16 cellular contexts compared by ENCODE assay signal in the genomic region with DNA sequence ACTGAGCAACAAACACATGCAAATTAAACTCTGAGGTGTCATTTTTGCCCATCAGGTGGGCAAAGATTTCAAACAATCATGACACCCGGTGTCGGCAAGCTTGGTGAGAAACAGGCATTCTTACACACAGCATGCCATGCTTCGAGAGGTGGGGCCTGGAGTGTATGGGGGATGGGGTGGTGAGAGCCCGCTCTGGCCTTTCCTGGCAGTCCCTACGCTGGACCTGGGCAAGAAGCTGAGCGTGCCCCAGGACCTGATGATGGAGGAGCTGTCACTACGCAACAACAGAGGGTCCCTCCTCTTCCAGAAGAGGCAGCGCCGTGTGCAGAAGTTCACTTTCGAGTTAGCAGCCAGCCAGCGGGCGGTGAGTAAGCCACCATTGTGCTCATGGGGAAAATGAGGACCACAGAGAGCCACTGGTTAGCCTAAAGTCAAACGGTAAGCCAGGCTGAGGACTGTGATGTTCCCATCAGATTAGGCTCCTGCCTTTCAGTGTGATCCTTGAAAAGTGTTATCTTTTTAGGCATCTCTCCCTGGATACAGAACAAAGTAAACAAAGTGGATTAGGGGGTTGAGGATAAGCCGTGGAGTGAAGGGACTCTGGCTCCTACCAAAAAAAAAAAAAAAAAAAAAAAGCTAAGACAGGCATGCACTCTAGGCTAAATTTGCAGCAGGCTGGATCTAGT. TPM values are rescaled to one million over a fixed set of nuclear protein-coding genes. Genes with fewer than 3 reads are reported as not detected.
DNase-seq lines count a peak whose midpoint lies in the region; ATAC-seq and TF ChIP-seq lines count a peak whose summit lies in the region.
"Had no signal": no experiment of that assay in that cellular context is flagged by ENCODE, and none has a peak within 500 bp of the region (broad histone marks: within the 10 kb centered on the region; RNA-seq: fewer than 3 reads in every experiment).

No MANE protein-coding gene starts in this region.

- H3K9me3 ChIP-seq in HAP-1 (no peaks in the 10 kb centered on the region), smooth muscle cell (replicated peaks; ENCODE audit: low read depth) (no peaks in the 10 kb centered on the region)
- H3K9me3 ChIP-seq: neutrophil, thoracic aorta had no signal

- H3K27ac ChIP-seq in smooth muscle cell (ENCODE audit: low read depth): no peak overlapping the region
- H3K27ac ChIP-seq: brain microvascular endothelial cell, neutrophil, thoracic aorta had no signal

- in situ Hi-C loops in HAP-1 (cut with MboI; ENCODE audit: low sequenced_read_pairs): loop anchor here (25.0 kb wide), 1 partner anchor 208 kb away; no protein-coding TSS in a partner anchor

- H3K27me3 ChIP-seq in HAP-1 (ENCODE audit: low read depth): no peaks in the 10 kb centered on the region
- H3K27me3 ChIP-seq in smooth muscle cell (ENCODE audit: low read depth): no peaks in the 10 kb centered on the region

- no peak overlapping the region for H3K9ac ChIP-seq in smooth muscle cell (ENCODE audit: low read depth)

- no peaks in the 10 kb centered on the region for H3K36me3 Mint-ChIP-seq in T-helper 2 cell treated with Interferon-gamma antibody and Interleukin-4, amounts not matched to agents 5 μg/mL and 100 μg/mL, for 36 hours (ENCODE audit: low read depth)
- H3K36me3 Mint-ChIP-seq in brain (no peaks in the 10 kb centered on the region), nephron (ENCODE audit: low read depth) (no peaks in the 10 kb centered on the region)

- H4K20me1 ChIP-seq in smooth muscle cell (ENCODE audit: low read depth): no peaks in the 10 kb centered on the region

- H3K9me3 Mint-ChIP-seq in T-helper 2 cell treated with Interferon-gamma antibody and Interleukin-4, amounts not matched to agents 5 μg/mL and 100 μg/mL, for 36 hours: no peaks in the 10 kb centered on the region
- no peaks in the 10 kb centered on the region for H3K9me3 Mint-ChIP-seq in brain
- no peaks in the 10 kb centered on the region for H3K9me3 Mint-ChIP-seq in nephron

- TF ChIP-seq CTCF in brain (conservative IDR thresholded peaks at IDR 0.05): no peak
- TF ChIP-seq CTCF in nephron (IDR thresholded peaks at IDR 0.05; ENCODE audit: unreplicated experiment in 3 of 3): no peak
- no peak for TF ChIP-seq CTCF in smooth muscle cell (IDR thresholded peaks at IDR 0.05; ENCODE audit: borderline replicate concordance, insufficient read depth, poor library complexity, severe bottlenecking)

- peaks cover 2% of the 10 kb centered on the region for H3K4me1 Mint-ChIP-seq in T-helper 2 cell treated with Interferon-gamma antibody and Interleukin-4, amounts not matched to agents 5 μg/mL and 100 μg/mL, for 36 hours (ENCODE audit: low read depth)
- H3K4me1 Mint-ChIP-seq in brain: peaks cover 20% of the 10 kb centered on the region
- H3K4me1 Mint-ChIP-seq in nephron: peaks cover 31% of the 10 kb centered on the region

- peaks cover 19% of the 10 kb centered on the region for H3F3A ChIP-seq in smooth muscle cell (ENCODE audit: low read depth)

- no peak overlapping the region for H3K4me3 ChIP-seq in HAP-1
- no peak overlapping the region for H3K4me3 ChIP-seq in smooth muscle cell

- peaks cover 15% of the 10 kb centered on the region for H3K27me3 Mint-ChIP-seq in T-helper 2 cell treated with Interferon-gamma antibody and Interleukin-4, amounts not matched to agents 5 μg/mL and 100 μg/mL, for 36 hours (ENCODE audit: low read depth)
- peaks cover 17% of the 10 kb centered on the region for H3K27me3 Mint-ChIP-seq in brain
- peaks cover 8% of the 10 kb centered on the region for H3K27me3 Mint-ChIP-seq in nephron (ENCODE audit: low read depth)

- peaks cover 18% of the 10 kb centered on the region for H3K4me1 ChIP-seq in HAP-1
- peaks cover 5% of the 10 kb centered on the region for H3K4me1 ChIP-seq in smooth muscle cell (ENCODE audit: low read depth)

- H3K4me3 Mint-ChIP-seq in T-helper 2 cell treated with Interferon-gamma antibody and Interleukin-4, amounts not matched to agents 5 μg/mL and 100 μg/mL, for 36 hours: peak overlapping the region; percentile 12
- H3K4me3 Mint-ChIP-seq in brain (peak overlapping the region; percentile 70 to 80 (median 77)), nephron (peak overlapping the region; percentile 78 to 89 (median 86))

- no peak overlapping the region for H2AFZ ChIP-seq in smooth muscle cell (ENCODE audit: low read depth)

- H3K4me2 ChIP-seq in smooth muscle cell: no peak overlapping the region

- H3K36me3 ChIP-seq in HAP-1 (replicated peaks) (peaks cover 8% of the 10 kb centered on the region; the same call in 1 of the 2 replicates), smooth muscle cell (ENCODE audit: low read depth) (no peaks in the 10 kb centered on the region)
- H3K36me3 ChIP-seq: brain microvascular endothelial cell, neutrophil, thoracic aorta had no signal

- 76% methylated on average over 14 of the region's 14 CpGs for WGBS in smooth muscle cell (ENCODE audit: low lambda C conversion rate)

- DNase-seq in T-helper 2 cell treated with Interferon-gamma antibody and Interleukin-4, amounts not matched to agents 5 μg/mL and 100 μg/mL, for 36 hours (ENCODE audit: low spot score): no peak
- DNase-seq in T-helper 2 cell (no peak), HAP-1 (ENCODE audit: low spot score in 2 of 2) (peak; percentile 52 to 74), smooth muscle cell (lab: John Stamatoyannopoulos, UW; ENCODE audit: unreplicated experiment) (no peak), AG08396 (ENCODE audit: low spot score) (no peak)
- DNase-seq: brain microvascular endothelial cell; effector memory CD4-positive, alpha-beta T cell; MV-4-11; NK-92 treated with Interleukin-12 subunit alpha and Interleukin-12 subunit beta, amount 100 ng/mL, for 24 hours had no signal

- no peaks in the 10 kb centered on the region for H3K79me2 ChIP-seq in smooth muscle cell (ENCODE audit: low read depth)

- H3K27ac Mint-ChIP-seq in T-helper 2 cell treated with Interferon-gamma antibody and Interleukin-4, amounts not matched to agents 5 μg/mL and 100 μg/mL, for 36 hours: no peak overlapping the region
- H3K27ac Mint-ChIP-seq in brain: no peak overlapping the region
- H3K27ac Mint-ChIP-seq in nephron: peak overlapping the region in 2 of 3 experiments; percentile 72 to 77

- no peak for ATAC-seq in GM21737 (IDR thresholded peaks at IDR 0.05; ENCODE audit: unreplicated experiment)

RNA-seq across cellular contexts. Expression of a gene that starts 9.4 kb away (rescaled TPM):
- polyA plus RNA-seq in brain (ENCODE audit: insufficient read depth, low read depth, low replicate concordance) (0.24 TPM), smooth muscle cell (7.9 and 12.2 TPM in 2 replicates)
- 6.4 and 8.2 TPM in 2 replicates for total RNA-seq in smooth muscle cell
- total RNA-seq: HT1080, SK-MEL-5 had no signal

RNA-seq across cellular contexts. Expression of a gene that starts 30.0 kb away (rescaled TPM):
- 50.7 TPM for polyA plus RNA-seq in brain (ENCODE audit: insufficient read depth, low read depth, low replicate concordance)
- 30.5 and 46.4 TPM in 2 replicates for total RNA-seq in smooth muscle cell
- polyA plus RNA-seq in smooth muscle cell: 34.2 and 36.9 TPM in 2 replicates
- total RNA-seq: SK-MEL-5 had no signal

RNA-seq across cellular contexts. Expression of a gene that starts 30.4 kb away (rescaled TPM):
- polyA plus RNA-seq in brain (ENCODE audit: insufficient read depth, low read depth, low replicate concordance) (52.7 TPM), smooth muscle cell (48.6 and 62.9 TPM in 2 replicates)
- total RNA-seq in smooth muscle cell: 64.0 and 66.6 TPM in 2 replicates

Comparison
In these comparisons a context has a peak if more than half of its experiments do, and no peak if none do; other contexts are left out.
1. DNase-seq: peak in HAP-1 (2 of 2); none in T-helper 2 cell treated with Interferon-gamma antibody and Interleukin-4, amounts not matched to agents 5 μg/mL and 100 μg/mL, for 36 hours (single experiment), T-helper 2 cell (0 of 5), smooth muscle cell (single experiment) and AG08396 (single experiment).
2. H3K27ac Mint-ChIP-seq: peak in nephron (2 of 3); none in T-helper 2 cell treated with Interferon-gamma antibody and Interleukin-4, amounts not matched to agents 5 μg/mL and 100 μg/mL, for 36 hours (single experiment) and brain (0 of 5).
3. H3K4me3 Mint-ChIP-seq: peak in every context shown above with its lines; median percentile 86 in nephron; 77 in brain; 12 in T-helper 2 cell treated with Interferon-gamma antibody and Interleukin-4, amounts not matched to agents 5 μg/mL and 100 μg/mL, for 36 hours.